8 cellular contexts compared by ENCODE assay signal in genomic region chr16:84143784-84144199, GRCh38. TPM values are rescaled to one million over a fixed set of nuclear protein-coding genes. Genes with fewer than 3 reads are reported as not detected.
DNase-seq lines count a peak whose midpoint lies in the region; ATAC-seq and TF ChIP-seq lines count a peak whose summit lies in the region.

No MANE protein-coding gene starts in this region.

- H3K27ac ChIP-seq in Panc1 (ENCODE audit: low read length), result no peak overlapping the region

- H3K27ac Mint-ChIP-seq in progenitor cell of endocrine pancreas, result peak overlapping the region; percentile 98

- intact Hi-C loops in Panc1 (cut with micrococcal nuclease; ENCODE audit: unreplicated experiment) (no loop called here), left colon (cut with DNase I, micrococcal nuclease) (no loop called here)

- peaks cover 10% of the 10 kb centered on the region for H3K4me1 Mint-ChIP-seq in progenitor cell of endocrine pancreas (ENCODE audit: low read depth)

- POLR2A ChIA-PET in Panc1 (lab: Charles Lee), result no interaction called here

- CTCF ChIA-PET in Panc1 (lab: Charles Lee), result interaction anchor here (0.6 kb wide), 2 partner anchors 40 to 62 kb away, joined by 5 to 6 read pairs; no protein-coding TSS in a partner anchor

- H3K9me3 ChIP-seq in Panc1 (ENCODE audit: control insufficient read depth, insufficient read depth, low read depth, low read length), result no peaks in the 10 kb centered on the region

- TF ChIP-seq CTCF in GM06990 (IDR thresholded peaks at IDR 0.05; ENCODE audit: insufficient read depth, low read length, poor library complexity, severe bottlenecking) (no peak), Panc1 (IDR thresholded peaks at IDR 0.05) (no peak), epithelial cell of esophagus (IDR thresholded peaks at IDR 0.05; ENCODE audit: insufficient read depth, low read depth, low read length, missing control alignments) (no peak), progenitor cell of endocrine pancreas (IDR thresholded peaks at IDR 0.05; ENCODE audit: unreplicated experiment) (no peak)

- ATAC-seq in Panc1 (no peak), HG02885 (IDR thresholded peaks at IDR 0.05; ENCODE audit: poor library complexity, unreplicated experiment) (no peak), HG02884 (IDR thresholded peaks at IDR 0.05; ENCODE audit: unreplicated experiment) (no peak), HG03521 (IDR thresholded peaks at IDR 0.05; ENCODE audit: unreplicated experiment) (no peak), left colon (no peak)

- no peaks in the 10 kb centered on the region; the same call in 1 of the 2 replicates for H3K4me1 ChIP-seq in Panc1 (ENCODE audit: control insufficient read depth, insufficient read depth, low read length)

- no peaks in the 10 kb centered on the region for H3K9me3 Mint-ChIP-seq in progenitor cell of endocrine pancreas (ENCODE audit: low read depth)

- H3K4me3 ChIP-seq in GM06990 (replicated peaks; ENCODE audit: low read depth, low read length) (peak overlapping the region; percentile 88), Panc1 (ENCODE audit: low read depth in 2 of 2, low read length in 2 of 2) (peak overlapping the region; percentile 74 to 78), epithelial cell of esophagus (ENCODE audit: low read length) (peak overlapping the region; percentile 73)

- in situ Hi-C loops in Panc1 (cut with HindIII; ENCODE audit: low pct_unique_long_range_greater_than_20kb, low sequenced_read_pairs), result no loop called here

- no peaks in the 10 kb centered on the region for H3K36me3 ChIP-seq in GM06990 (ENCODE audit: control insufficient read depth, insufficient read depth, low read length)
- H3K36me3 ChIP-seq in Panc1 (ENCODE audit: control insufficient read depth, insufficient read depth, low read length), result peaks cover 5% of the 10 kb centered on the region; the same call in 1 of the 2 replicates

- H3K4me3 Mint-ChIP-seq in progenitor cell of endocrine pancreas (ENCODE audit: low read depth), result peak overlapping the region; percentile 98

- H3K27me3 ChIP-seq in GM06990 (replicated peaks; ENCODE audit: control insufficient read depth, insufficient read depth, low read length) (no peaks in the 10 kb centered on the region), Panc1 (ENCODE audit: control insufficient read depth, insufficient read depth, low read length) (no peaks in the 10 kb centered on the region)

- DNase-seq in GM06990 (ENCODE audit: extremely low read depth, insufficient read length), result no peak
- no peak for DNase-seq in Panc1 (ENCODE audit: low read depth, low spot score)
- peak; percentile 25 for DNase-seq in epithelial cell of esophagus (ENCODE audit: low read depth)
- no peak for DNase-seq in progenitor cell of endocrine pancreas (ENCODE audit: low spot score, unreplicated experiment)
- no peak for DNase-seq in left colon

- peaks cover 5% of the 10 kb centered on the region for H3K36me3 Mint-ChIP-seq in progenitor cell of endocrine pancreas (ENCODE audit: insufficient read depth)

- peaks cover 10% of the 10 kb centered on the region for H3K27me3 Mint-ChIP-seq in progenitor cell of endocrine pancreas

- BruUV-seq in Panc1 (replicated peaks; lab: Mats Ljungman, UMichigan), result no TSS peak

RNA-seq across cellular contexts. Expression of gene HSDL1, which starts 1.2 kb away (rescaled TPM):
- total RNA-seq in Panc1 (2021; ENCODE audit: unreplicated experiment) (24.6 TPM), progenitor cell of endocrine pancreas (43.8 and 47.7 TPM in 2 replicates), left colon (10 to 100 TPM; 11.5 to 13.2 TPM)
- 11.8 TPM for polyA plus RNA-seq in Panc1 (2012; ENCODE audit: insufficient read length)

RNA-seq across cellular contexts. Expression of gene DNAAF1, which starts 1.3 kb away (rescaled TPM):
- total RNA-seq in Panc1 (2021; ENCODE audit: unreplicated experiment) (not detected), progenitor cell of endocrine pancreas (1.4 and 1.8 TPM in 2 replicates), left colon (under 1 TPM; 0.09 to 0.34 TPM)
- 0.07 TPM for polyA plus RNA-seq in Panc1 (2012; ENCODE audit: insufficient read length)

RNA-seq across cellular contexts. Expression of gene MBTPS1, which starts 27.1 kb away (rescaled TPM):
- total RNA-seq in Panc1 (2021; ENCODE audit: unreplicated experiment) (66.8 TPM), progenitor cell of endocrine pancreas (94.7 and 98.9 TPM in 2 replicates), left colon (10 to 100 TPM; 68.5 to 73.8 TPM)
- polyA plus RNA-seq in Panc1 (2012; ENCODE audit: insufficient read length), result 59.6 TPM

RNA-seq across cellular contexts. Expression of gene TAF1C, which starts 43.1 kb away (rescaled TPM):
- total RNA-seq in Panc1 (2021; ENCODE audit: unreplicated experiment) (31.9 TPM), progenitor cell of endocrine pancreas (87.1 and 94.7 TPM in 2 replicates), left colon (10 to 100 TPM; 33.1 to 36.8 TPM)
- 23.2 TPM for polyA plus RNA-seq in Panc1 (2012; ENCODE audit: insufficient read length)

RNA-seq across cellular contexts. Expression of gene ADAD2, which starts 47.2 kb away (rescaled TPM):
- not detected for total RNA-seq in Panc1 (2021; ENCODE audit: unreplicated experiment)
- not detected for polyA plus RNA-seq in Panc1 (2012; ENCODE audit: insufficient read length)
- total RNA-seq in progenitor cell of endocrine pancreas, result not detected in 2 replicates
- total RNA-seq in left colon, result under 1 TPM in 1 of 2 donors, not detected in 1; 0.14 TPM
